17 cellular contexts compared by ENCODE assay signal in genomic region chr11:116375221-116375620, GRCh38.
"Had no signal": no experiment of that assay in that cellular context is flagged by ENCODE, and none has a peak within 500 bp of the region (broad histone marks: within the 10 kb centered on the region; RNA-seq: fewer than 3 reads in every experiment).

No MANE protein-coding gene starts in this region.

- H3K4me1 Mint-ChIP-seq: activated CD8-positive, alpha-beta memory T cell treated with anti-CD3 and anti-CD28 coated beads, Interleukin-2, amount 10 ng/mL, durations not matched to agents 7 days and 5 days; naive thymus-derived CD4-positive, alpha-beta T cell; stimulated activated effector memory CD8-positive, alpha-beta T cell treated with anti-CD3 and anti-CD28 coated beads, Interleukin-12 subunit alpha, Interleukin-12 subunit beta, amount 100 ng/mL, for 72 hours had no signal

- H3K9me3 ChIP-seq: adrenal gland, left ventricle myocardium inferior, mucosa of descending colon, pancreas had no signal

- ATAC-seq: activated CD8-positive, alpha-beta memory T cell treated with anti-CD3 and anti-CD28 coated beads, Interleukin-2, amount 10 ng/mL, durations not matched to agents 7 days and 5 days; esophagus mucosa; mucosa of descending colon; naive thymus-derived CD4-positive, alpha-beta T cell; pancreas; stimulated activated effector memory CD8-positive, alpha-beta T cell treated with anti-CD3 and anti-CD28 coated beads, Interleukin-12 subunit alpha, Interleukin-12 subunit beta, amount 100 ng/mL, for 72 hours had no signal

- H3K36me3 Mint-ChIP-seq: activated CD8-positive, alpha-beta memory T cell treated with anti-CD3 and anti-CD28 coated beads, Interleukin-2, amount 10 ng/mL, durations not matched to agents 7 days and 5 days; naive thymus-derived CD4-positive, alpha-beta T cell; stimulated activated effector memory CD8-positive, alpha-beta T cell treated with anti-CD3 and anti-CD28 coated beads, Interleukin-12 subunit alpha, Interleukin-12 subunit beta, amount 100 ng/mL, for 72 hours had no signal

- H3K4me3 ChIP-seq: adrenal gland, left ventricle myocardium inferior, mucosa of descending colon, pancreas had no signal

- H3K27me3 Mint-ChIP-seq: activated CD8-positive, alpha-beta memory T cell treated with anti-CD3 and anti-CD28 coated beads, Interleukin-2, amount 10 ng/mL, durations not matched to agents 7 days and 5 days had no signal

- H3K27ac Mint-ChIP-seq: activated CD8-positive, alpha-beta memory T cell treated with anti-CD3 and anti-CD28 coated beads, Interleukin-2, amount 10 ng/mL, durations not matched to agents 7 days and 5 days; memory B cell; naive thymus-derived CD4-positive, alpha-beta T cell; stimulated activated effector memory CD8-positive, alpha-beta T cell treated with anti-CD3 and anti-CD28 coated beads, Interleukin-12 subunit alpha, Interleukin-12 subunit beta, amount 100 ng/mL, for 72 hours had no signal

- DNase-seq: activated CD4-positive, alpha-beta T cell treated with anti-CD3 and anti-CD28 coated beads for 1 hour; activated CD4-positive, alpha-beta T cell treated with anti-CD3 and anti-CD28 coated beads, Interleukin-2, amount 50 U/mL, for 4 hours; activated CD8-positive, alpha-beta memory T cell treated with anti-CD3 and anti-CD28 coated beads, Interleukin-2, amount 10 ng/mL, durations not matched to agents 7 days and 5 days; activated naive CD4-positive, alpha-beta T cell treated with anti-CD3 and anti-CD28 coated beads, Interleukin-2, amount 50 U/mL, for 16 hours; activated T-cell treated with anti-CD3 and anti-CD28 coated beads, Interleukin-2, amount 50 U/mL, for 1 hour; adrenal gland; hippocampal formation; kidney; left ventricle myocardium inferior; mucosa of descending colon; naive thymus-derived CD4-positive, alpha-beta T cell; pancreas; stimulated activated CD4-positive, alpha-beta T cell treated with anti-CD3 and anti-CD28 coated beads, Interleukin-12 subunit alpha, Interleukin-12 subunit beta, amount 100 ng/mL, for 4 hours; stimulated activated CD4-positive, alpha-beta T cell treated with anti-CD3 and anti-CD28 coated beads, Interleukin-2, amount 100 ng/mL, for 24 hours had no signal

- H3K4me1 ChIP-seq: adrenal gland, left ventricle myocardium inferior, pancreas had no signal

- H3K27ac ChIP-seq: adrenal gland, left ventricle myocardium inferior, pancreas had no signal

- H3K27me3 ChIP-seq: adrenal gland had no signal

- H3K4me3 Mint-ChIP-seq: activated CD8-positive, alpha-beta memory T cell treated with anti-CD3 and anti-CD28 coated beads, Interleukin-2, amount 10 ng/mL, durations not matched to agents 7 days and 5 days; memory B cell; naive thymus-derived CD4-positive, alpha-beta T cell; stimulated activated effector memory CD8-positive, alpha-beta T cell treated with anti-CD3 and anti-CD28 coated beads, Interleukin-12 subunit alpha, Interleukin-12 subunit beta, amount 100 ng/mL, for 72 hours had no signal

- H3K36me3 ChIP-seq: adrenal gland, left ventricle myocardium inferior, pancreas had no signal
